ENCODE assay signal across 1 cellular context in the genomic region with DNA sequence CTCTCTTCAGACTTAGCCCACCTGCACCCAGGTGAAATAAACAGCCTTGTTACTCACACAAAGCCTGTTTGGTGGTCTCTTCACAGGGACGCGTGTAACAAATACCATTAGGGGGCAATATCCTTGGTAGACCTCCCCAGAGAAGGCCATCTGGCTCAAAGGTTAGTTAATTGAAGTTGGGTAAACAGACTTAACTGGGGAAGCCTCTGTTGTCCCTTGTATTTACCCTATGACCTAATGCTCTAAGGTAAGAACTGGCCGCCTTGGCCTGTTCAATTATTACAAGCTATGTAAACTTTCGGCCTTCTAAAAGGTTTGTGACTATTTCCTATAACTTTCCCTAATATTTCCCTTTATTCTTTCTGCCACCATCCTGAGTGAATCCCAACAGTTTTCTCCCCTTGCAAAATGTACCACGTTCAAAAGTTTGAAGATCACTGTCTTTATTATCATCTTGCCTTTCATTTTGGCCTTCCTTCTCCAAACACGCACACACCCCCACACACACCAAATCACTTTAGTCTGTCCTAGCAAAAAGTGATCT.
TF ChIP-seq lines count a peak whose summit lies in the region.

No MANE protein-coding gene starts in this region.

TF ChIP-seq in HepG2, 621 proteins besides CTCF, POLR2A, EP300 and RAD21 (continued from another document and continues in another):
- TF ChIP-seq, protein P1, sequence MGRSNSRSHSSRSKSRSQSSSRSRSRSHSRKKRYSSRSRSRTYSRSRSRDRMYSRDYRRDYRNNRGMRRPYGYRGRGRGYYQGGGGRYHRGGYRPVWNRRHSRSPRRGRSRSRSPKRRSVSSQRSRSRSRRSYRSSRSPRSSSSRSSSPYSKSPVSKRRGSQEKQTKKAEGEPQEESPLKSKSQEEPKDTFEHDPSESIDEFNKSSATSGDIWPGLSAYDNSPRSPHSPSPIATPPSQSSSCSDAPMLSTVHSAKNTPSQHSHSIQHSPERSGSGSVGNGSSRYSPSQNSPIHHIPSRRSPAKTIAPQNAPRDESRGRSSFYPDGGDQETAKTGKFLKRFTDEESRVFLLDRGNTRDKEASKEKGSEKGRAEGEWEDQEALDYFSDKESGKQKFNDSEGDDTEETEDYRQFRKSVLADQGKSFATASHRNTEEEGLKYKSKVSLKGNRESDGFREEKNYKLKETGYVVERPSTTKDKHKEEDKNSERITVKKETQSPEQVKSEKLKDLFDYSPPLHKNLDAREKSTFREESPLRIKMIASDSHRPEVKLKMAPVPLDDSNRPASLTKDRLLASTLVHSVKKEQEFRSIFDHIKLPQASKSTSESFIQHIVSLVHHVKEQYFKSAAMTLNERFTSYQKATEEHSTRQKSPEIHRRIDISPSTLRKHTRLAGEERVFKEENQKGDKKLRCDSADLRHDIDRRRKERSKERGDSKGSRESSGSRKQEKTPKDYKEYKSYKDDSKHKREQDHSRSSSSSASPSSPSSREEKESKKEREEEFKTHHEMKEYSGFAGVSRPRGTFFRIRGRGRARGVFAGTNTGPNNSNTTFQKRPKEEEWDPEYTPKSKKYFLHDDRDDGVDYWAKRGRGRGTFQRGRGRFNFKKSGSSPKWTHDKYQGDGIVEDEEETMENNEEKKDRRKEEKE (IDR thresholded peaks at IDR 0.05): no peak
- TF ChIP-seq POGZ (CRISPR knock-in tag; IDR thresholded peaks at IDR 0.05): peak; percentile 54; the same call in 1 of the 2 replicates
- TF ChIP-seq HMG20A (CRISPR knock-in tag; IDR thresholded peaks at IDR 0.05; ENCODE audit: borderline replicate concordance): peak; percentile 77
- TF ChIP-seq ZNF282 (IDR thresholded peaks at IDR 0.05; ENCODE audit: partially characterized antibody): no peak
- TF ChIP-seq MAFK (conservative IDR thresholded peaks at IDR 0.05 in 1 of 2, IDR thresholded peaks at IDR 0.05 in 1 of 2; ENCODE audit: low read length in 2 of 2): no peak
- TF ChIP-seq, protein P2, sequence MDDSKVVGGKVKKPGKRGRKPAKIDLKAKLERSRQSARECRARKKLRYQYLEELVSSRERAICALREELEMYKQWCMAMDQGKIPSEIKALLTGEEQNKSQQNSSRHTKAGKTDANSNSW (CRISPR knock-in tag; IDR thresholded peaks at IDR 0.05; ENCODE audit: borderline replicate concordance): no peak
- peak; percentile 89 for TF ChIP-seq SAP130 (CRISPR knock-in tag; IDR thresholded peaks at IDR 0.05; ENCODE audit: low read depth)
- TF ChIP-seq MEIS1 (CRISPR knock-in tag; IDR thresholded peaks at IDR 0.05; ENCODE audit: borderline replicate concordance): no peak
- TF ChIP-seq NFIC (IDR thresholded peaks at IDR 0.05; ENCODE audit: low read length): peak; percentile 87; the same call in 1 of the 2 replicates
- no peak for TF ChIP-seq RBM39 (IDR thresholded peaks at IDR 0.05; ENCODE audit: low read depth, low read length, poor library complexity, severe bottlenecking)
- TF ChIP-seq HOXA9 (CRISPR knock-in tag; IDR thresholded peaks at IDR 0.05; ENCODE audit: borderline replicate concordance): no peak
- TF ChIP-seq ZKSCAN8 (CRISPR knock-in tag; IDR thresholded peaks at IDR 0.05; ENCODE audit: borderline replicate concordance): peak; percentile 74; the same call in 1 of the 2 replicates
- TF ChIP-seq, protein P3, sequence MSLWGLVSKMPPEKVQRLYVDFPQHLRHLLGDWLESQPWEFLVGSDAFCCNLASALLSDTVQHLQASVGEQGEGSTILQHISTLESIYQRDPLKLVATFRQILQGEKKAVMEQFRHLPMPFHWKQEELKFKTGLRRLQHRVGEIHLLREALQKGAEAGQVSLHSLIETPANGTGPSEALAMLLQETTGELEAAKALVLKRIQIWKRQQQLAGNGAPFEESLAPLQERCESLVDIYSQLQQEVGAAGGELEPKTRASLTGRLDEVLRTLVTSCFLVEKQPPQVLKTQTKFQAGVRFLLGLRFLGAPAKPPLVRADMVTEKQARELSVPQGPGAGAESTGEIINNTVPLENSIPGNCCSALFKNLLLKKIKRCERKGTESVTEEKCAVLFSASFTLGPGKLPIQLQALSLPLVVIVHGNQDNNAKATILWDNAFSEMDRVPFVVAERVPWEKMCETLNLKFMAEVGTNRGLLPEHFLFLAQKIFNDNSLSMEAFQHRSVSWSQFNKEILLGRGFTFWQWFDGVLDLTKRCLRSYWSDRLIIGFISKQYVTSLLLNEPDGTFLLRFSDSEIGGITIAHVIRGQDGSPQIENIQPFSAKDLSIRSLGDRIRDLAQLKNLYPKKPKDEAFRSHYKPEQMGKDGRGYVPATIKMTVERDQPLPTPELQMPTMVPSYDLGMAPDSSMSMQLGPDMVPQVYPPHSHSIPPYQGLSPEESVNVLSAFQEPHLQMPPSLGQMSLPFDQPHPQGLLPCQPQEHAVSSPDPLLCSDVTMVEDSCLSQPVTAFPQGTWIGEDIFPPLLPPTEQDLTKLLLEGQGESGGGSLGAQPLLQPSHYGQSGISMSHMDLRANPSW (CRISPR knock-in tag; IDR thresholded peaks at IDR 0.05; ENCODE audit: borderline replicate concordance): no peak
- TF ChIP-seq STAG1 (CRISPR knock-in tag; IDR thresholded peaks at IDR 0.05): peak; percentile 13; the same call in 1 of the 2 replicates
- peak in 1 of 2 experiments; percentile 55; a peak in 1 of 4 replicates for TF ChIP-seq KLF16 (CRISPR knock-in tag; IDR thresholded peaks at IDR 0.05)
- no peak for TF ChIP-seq ZNF10 (CRISPR knock-in tag; IDR thresholded peaks at IDR 0.05; ENCODE audit: borderline replicate concordance, low read depth)
- TF ChIP-seq, protein P4, sequence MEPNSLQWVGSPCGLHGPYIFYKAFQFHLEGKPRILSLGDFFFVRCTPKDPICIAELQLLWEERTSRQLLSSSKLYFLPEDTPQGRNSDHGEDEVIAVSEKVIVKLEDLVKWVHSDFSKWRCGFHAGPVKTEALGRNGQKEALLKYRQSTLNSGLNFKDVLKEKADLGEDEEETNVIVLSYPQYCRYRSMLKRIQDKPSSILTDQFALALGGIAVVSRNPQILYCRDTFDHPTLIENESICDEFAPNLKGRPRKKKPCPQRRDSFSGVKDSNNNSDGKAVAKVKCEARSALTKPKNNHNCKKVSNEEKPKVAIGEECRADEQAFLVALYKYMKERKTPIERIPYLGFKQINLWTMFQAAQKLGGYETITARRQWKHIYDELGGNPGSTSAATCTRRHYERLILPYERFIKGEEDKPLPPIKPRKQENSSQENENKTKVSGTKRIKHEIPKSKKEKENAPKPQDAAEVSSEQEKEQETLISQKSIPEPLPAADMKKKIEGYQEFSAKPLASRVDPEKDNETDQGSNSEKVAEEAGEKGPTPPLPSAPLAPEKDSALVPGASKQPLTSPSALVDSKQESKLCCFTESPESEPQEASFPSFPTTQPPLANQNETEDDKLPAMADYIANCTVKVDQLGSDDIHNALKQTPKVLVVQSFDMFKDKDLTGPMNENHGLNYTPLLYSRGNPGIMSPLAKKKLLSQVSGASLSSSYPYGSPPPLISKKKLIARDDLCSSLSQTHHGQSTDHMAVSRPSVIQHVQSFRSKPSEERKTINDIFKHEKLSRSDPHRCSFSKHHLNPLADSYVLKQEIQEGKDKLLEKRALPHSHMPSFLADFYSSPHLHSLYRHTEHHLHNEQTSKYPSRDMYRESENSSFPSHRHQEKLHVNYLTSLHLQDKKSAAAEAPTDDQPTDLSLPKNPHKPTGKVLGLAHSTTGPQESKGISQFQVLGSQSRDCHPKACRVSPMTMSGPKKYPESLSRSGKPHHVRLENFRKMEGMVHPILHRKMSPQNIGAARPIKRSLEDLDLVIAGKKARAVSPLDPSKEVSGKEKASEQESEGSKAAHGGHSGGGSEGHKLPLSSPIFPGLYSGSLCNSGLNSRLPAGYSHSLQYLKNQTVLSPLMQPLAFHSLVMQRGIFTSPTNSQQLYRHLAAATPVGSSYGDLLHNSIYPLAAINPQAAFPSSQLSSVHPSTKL (CRISPR knock-in tag; IDR thresholded peaks at IDR 0.05): peak; percentile 92
- peak; percentile 46 for TF ChIP-seq TBL1XR1 (IDR thresholded peaks at IDR 0.05; ENCODE audit: borderline replicate concordance, low read length, partially characterized antibody)
- TF ChIP-seq CAMTA2 (CRISPR knock-in tag; IDR thresholded peaks at IDR 0.05; ENCODE audit: borderline replicate concordance): no peak
- no peak for TF ChIP-seq RFX3 (CRISPR knock-in tag; IDR thresholded peaks at IDR 0.05)
- TF ChIP-seq SIN3B (IDR thresholded peaks at IDR 0.05; ENCODE audit: low read length): no peak
- TF ChIP-seq, protein P5, sequence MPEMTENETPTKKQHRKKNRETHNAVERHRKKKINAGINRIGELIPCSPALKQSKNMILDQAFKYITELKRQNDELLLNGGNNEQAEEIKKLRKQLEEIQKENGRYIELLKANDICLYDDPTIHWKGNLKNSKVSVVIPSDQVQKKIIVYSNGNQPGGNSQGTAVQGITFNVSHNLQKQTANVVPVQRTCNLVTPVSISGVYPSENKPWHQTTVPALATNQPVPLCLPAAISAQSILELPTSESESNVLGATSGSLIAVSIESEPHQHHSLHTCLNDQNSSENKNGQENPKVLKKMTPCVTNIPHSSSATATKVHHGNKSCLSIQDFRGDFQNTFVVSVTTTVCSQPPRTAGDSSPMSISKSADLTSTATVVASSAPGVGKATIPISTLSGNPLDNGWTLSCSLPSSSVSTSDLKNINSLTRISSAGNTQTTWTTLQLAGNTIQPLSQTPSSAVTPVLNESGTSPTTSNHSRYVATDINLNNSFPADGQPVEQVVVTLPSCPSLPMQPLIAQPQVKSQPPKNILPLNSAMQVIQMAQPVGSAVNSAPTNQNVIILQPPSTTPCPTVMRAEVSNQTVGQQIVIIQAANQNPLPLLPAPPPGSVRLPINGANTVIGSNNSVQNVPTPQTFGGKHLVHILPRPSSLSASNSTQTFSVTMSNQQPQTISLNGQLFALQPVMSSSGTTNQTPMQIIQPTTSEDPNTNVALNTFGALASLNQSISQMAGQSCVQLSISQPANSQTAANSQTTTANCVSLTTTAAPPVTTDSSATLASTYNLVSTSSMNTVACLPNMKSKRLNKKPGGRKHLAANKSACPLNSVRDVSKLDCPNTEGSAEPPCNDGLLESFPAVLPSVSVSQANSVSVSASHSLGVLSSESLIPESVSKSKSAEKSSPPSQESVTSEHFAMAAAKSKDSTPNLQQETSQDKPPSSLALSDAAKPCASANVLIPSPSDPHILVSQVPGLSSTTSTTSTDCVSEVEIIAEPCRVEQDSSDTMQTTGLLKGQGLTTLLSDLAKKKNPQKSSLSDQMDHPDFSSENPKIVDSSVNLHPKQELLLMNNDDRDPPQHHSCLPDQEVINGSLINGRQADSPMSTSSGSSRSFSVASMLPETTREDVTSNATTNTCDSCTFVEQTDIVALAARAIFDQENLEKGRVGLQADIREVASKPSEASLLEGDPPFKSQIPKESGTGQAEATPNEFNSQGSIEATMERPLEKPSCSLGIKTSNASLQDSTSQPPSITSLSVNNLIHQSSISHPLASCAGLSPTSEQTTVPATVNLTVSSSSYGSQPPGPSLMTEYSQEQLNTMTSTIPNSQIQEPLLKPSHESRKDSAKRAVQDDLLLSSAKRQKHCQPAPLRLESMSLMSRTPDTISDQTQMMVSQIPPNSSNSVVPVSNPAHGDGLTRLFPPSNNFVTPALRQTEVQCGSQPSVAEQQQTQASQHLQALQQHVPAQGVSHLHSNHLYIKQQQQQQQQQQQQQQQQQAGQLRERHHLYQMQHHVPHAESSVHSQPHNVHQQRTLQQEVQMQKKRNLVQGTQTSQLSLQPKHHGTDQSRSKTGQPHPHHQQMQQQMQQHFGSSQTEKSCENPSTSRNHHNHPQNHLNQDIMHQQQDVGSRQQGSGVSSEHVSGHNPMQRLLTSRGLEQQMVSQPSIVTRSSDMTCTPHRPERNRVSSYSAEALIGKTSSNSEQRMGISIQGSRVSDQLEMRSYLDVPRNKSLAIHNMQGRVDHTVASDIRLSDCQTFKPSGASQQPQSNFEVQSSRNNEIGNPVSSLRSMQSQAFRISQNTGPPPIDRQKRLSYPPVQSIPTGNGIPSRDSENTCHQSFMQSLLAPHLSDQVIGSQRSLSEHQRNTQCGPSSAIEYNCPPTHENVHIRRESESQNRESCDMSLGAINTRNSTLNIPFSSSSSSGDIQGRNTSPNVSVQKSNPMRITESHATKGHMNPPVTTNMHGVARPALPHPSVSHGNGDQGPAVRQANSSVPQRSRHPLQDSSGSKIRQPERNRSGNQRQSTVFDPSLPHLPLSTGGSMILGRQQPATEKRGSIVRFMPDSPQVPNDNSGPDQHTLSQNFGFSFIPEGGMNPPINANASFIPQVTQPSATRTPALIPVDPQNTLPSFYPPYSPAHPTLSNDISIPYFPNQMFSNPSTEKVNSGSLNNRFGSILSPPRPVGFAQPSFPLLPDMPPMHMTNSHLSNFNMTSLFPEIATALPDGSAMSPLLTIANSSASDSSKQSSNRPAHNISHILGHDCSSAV (CRISPR knock-in tag; IDR thresholded peaks at IDR 0.05; ENCODE audit: borderline replicate concordance): no peak
- TF ChIP-seq, protein P6, sequence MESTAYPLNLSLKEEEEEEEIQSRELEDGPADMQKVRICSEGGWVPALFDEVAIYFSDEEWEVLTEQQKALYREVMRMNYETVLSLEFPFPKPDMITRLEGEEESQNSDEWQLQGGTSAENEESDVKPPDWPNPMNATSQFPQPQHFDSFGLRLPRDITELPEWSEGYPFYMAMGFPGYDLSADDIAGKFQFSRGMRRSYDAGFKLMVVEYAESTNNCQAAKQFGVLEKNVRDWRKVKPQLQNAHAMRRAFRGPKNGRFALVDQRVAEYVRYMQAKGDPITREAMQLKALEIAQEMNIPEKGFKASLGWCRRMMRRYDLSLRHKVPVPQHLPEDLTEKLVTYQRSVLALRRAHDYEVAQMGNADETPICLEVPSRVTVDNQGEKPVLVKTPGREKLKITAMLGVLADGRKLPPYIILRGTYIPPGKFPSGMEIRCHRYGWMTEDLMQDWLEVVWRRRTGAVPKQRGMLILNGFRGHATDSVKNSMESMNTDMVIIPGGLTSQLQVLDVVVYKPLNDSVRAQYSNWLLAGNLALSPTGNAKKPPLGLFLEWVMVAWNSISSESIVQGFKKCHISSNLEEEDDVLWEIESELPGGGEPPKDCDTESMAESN (CRISPR knock-in tag; conservative IDR thresholded peaks at IDR 0.05): no peak
- no peak for TF ChIP-seq GABPA (IDR thresholded peaks at IDR 0.05; ENCODE audit: low read depth, low read length)
- peak; percentile 52 for TF ChIP-seq GABPA (CRISPR knock-in tag; IDR thresholded peaks at IDR 0.05; ENCODE audit: low read depth)
- no peak for TF ChIP-seq ZBTB1 (CRISPR knock-in tag; IDR thresholded peaks at IDR 0.05; ENCODE audit: borderline replicate concordance)
- TF ChIP-seq, protein P7, sequence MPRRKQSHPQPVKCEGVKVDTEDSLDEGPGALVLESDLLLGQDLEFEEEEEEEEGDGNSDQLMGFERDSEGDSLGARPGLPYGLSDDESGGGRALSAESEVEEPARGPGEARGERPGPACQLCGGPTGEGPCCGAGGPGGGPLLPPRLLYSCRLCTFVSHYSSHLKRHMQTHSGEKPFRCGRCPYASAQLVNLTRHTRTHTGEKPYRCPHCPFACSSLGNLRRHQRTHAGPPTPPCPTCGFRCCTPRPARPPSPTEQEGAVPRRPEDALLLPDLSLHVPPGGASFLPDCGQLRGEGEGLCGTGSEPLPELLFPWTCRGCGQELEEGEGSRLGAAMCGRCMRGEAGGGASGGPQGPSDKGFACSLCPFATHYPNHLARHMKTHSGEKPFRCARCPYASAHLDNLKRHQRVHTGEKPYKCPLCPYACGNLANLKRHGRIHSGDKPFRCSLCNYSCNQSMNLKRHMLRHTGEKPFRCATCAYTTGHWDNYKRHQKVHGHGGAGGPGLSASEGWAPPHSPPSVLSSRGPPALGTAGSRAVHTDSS (CRISPR knock-in tag; conservative IDR thresholded peaks at IDR 0.05): no peak
- TF ChIP-seq KDM4B (CRISPR knock-in tag; IDR thresholded peaks at IDR 0.05): no peak
